Comparison of ENCODE assay signal across 1 cellular context in the genomic region with DNA sequence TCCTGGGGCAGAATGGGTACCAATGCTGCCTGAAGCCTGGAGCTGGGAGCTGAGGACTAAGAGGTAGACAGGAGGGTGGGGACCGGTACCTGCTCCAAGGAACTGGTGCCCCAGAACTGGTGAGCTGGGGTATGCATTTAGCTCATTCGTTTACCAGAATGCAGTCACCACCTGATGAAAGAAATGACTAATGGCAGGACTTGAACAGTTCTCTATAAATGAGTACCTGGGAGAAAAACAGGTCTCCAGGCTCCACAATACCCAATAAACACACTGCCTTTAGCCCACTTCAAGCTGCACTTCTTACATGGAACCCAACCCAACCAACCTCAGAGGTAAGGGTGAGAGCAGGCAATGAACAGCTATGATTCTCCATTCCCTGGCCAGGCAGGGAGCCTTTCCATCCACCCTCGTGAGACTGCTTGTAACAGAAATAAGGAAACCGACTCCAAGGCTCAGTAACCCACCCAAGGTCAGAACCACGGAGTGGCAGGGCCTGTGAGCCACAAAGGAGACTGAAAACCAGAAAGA.
TF ChIP-seq lines count a peak whose summit lies in the region.

No MANE protein-coding gene starts in this region.

TF ChIP-seq in endothelial cell of umbilical vein, 7 proteins besides CTCF, POLR2A, EP300 and RAD21:
- TF ChIP-seq MYC (IDR thresholded peaks at IDR 0.05; ENCODE audit: low read depth, low read length) (no peak), JUN (IDR thresholded peaks at IDR 0.05; ENCODE audit: borderline replicate concordance, insufficient read depth, insufficient read length, low read depth) (no peak), FOS (IDR thresholded peaks at IDR 0.05; ENCODE audit: borderline replicate concordance, insufficient read depth, low read length) (no peak), POLR2AphosphoS5 (IDR thresholded peaks at IDR 0.05; ENCODE audit: insufficient read depth, low read depth, low read length) (no peak), EZH2 (IDR thresholded peaks at IDR 0.05; ENCODE audit: borderline replicate concordance, low read depth, low read length, severe bottlenecking) (no peak), GATA2 (IDR thresholded peaks at IDR 0.05; ENCODE audit: insufficient read depth, insufficient read length, low read depth, low read length) (no peak)
- TF ChIP-seq, protein P1, sequence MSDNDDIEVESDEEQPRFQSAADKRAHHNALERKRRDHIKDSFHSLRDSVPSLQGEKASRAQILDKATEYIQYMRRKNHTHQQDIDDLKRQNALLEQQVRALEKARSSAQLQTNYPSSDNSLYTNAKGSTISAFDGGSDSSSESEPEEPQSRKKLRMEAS (IDR thresholded peaks at IDR 0.05; ENCODE audit: insufficient read depth, insufficient read length), result no peak
